24 cellular contexts compared by ENCODE assay signal in genomic region chr1:232386721-232387510, GRCh38.
"Had no signal": no experiment of that assay in that cellular context is flagged by ENCODE, and none has a peak within 500 bp of the region (broad histone marks: within the 10 kb centered on the region; RNA-seq: fewer than 3 reads in every experiment).

No MANE protein-coding gene starts in this region.

- ATAC-seq: esophagus mucosa; gastrocnemius medialis; lower lobe of right lung; mucosa of descending colon; right cardiac atrium; stimulated activated memory B cell treated with anti-CD40 and anti-IgM and Interleukin-4, amounts not matched to agents 10 μg/mL and 1 μg/mL and 100 μg/mL, for 72 hours had no signal

- DNase-seq: dorsolateral prefrontal cortex; effector CD4-positive, alpha-beta T cell; foreskin fibroblast; gastrocnemius medialis; left ventricle myocardium superior; lower lobe of right lung; mucosa of descending colon; naive B cell; nucleus accumbens; right cardiac atrium; spleen; stimulated activated CD4-positive, alpha-beta T cell treated with anti-CD3 and anti-CD28 coated beads, Interleukin-4, amount 100 ng/mL, for 4 hours had no signal

- H3K27ac ChIP-seq: dorsolateral prefrontal cortex, epithelial cell of prostate, gastrocnemius medialis, lower lobe of right lung, prostate gland, spleen, thoracic aorta, tibial nerve, upper lobe of left lung had no signal

- H3K9me3 Mint-ChIP-seq: mesothelial cell of epicardium; natural killer cell treated with Interleukin-12 subunit alpha and Interleukin-12 subunit beta and Interleukin-15 and Interleukin-18, amount 100 ng/mL, for 72 hours; neural crest cell; stimulated activated memory B cell treated with anti-CD40 and anti-IgM and Interleukin-4, amounts not matched to agents 10 μg/mL and 1 μg/mL and 100 μg/mL, for 72 hours; stimulated activated naive CD8-positive, alpha-beta T cell treated with anti-CD3 and anti-CD28 coated beads, Interleukin-15, Interleukin-2, amounts not matched to agents 100 ng/mL and 50 ng/mL, for 24 hours had no signal

- H3K36me3 Mint-ChIP-seq: mesothelial cell of epicardium; naive B cell; natural killer cell treated with Interleukin-12 subunit alpha and Interleukin-12 subunit beta and Interleukin-15 and Interleukin-18, amount 100 ng/mL, for 72 hours; stimulated activated memory B cell treated with anti-CD40 and anti-IgM and Interleukin-4, amounts not matched to agents 10 μg/mL and 1 μg/mL and 100 μg/mL, for 72 hours had no signal

- H3K4me3 ChIP-seq: dorsolateral prefrontal cortex, gastrocnemius medialis, lower lobe of right lung, mucosa of descending colon, prostate gland, skin epidermis, spleen, thoracic aorta, tibial nerve, upper lobe of left lung had no signal

- H3K36me3 ChIP-seq: gastrocnemius medialis, lower lobe of right lung, prostate gland, spleen, thoracic aorta, tibial nerve, upper lobe of left lung had no signal

- H3K4me3 Mint-ChIP-seq: mesothelial cell of epicardium; natural killer cell treated with Interleukin-12 subunit alpha and Interleukin-12 subunit beta and Interleukin-15 and Interleukin-18, amount 100 ng/mL, for 72 hours; neural crest cell; stimulated activated memory B cell treated with anti-CD40 and anti-IgM and Interleukin-4, amounts not matched to agents 10 μg/mL and 1 μg/mL and 100 μg/mL, for 72 hours; stimulated activated naive CD8-positive, alpha-beta T cell treated with anti-CD3 and anti-CD28 coated beads, Interleukin-15, Interleukin-2, amounts not matched to agents 100 ng/mL and 50 ng/mL, for 24 hours had no signal

- H3K9me3 ChIP-seq: gastrocnemius medialis, lower lobe of right lung, mucosa of descending colon, prostate gland, spleen, thoracic aorta, tibial nerve, upper lobe of left lung had no signal

- H3K4me1 Mint-ChIP-seq: naive B cell; stimulated activated memory B cell treated with anti-CD40 and anti-IgM and Interleukin-4, amounts not matched to agents 10 μg/mL and 1 μg/mL and 100 μg/mL, for 72 hours had no signal

- H3K27ac Mint-ChIP-seq: mesothelial cell of epicardium; naive B cell; natural killer cell treated with Interleukin-12 subunit alpha and Interleukin-12 subunit beta and Interleukin-15 and Interleukin-18, amount 100 ng/mL, for 72 hours; stimulated activated memory B cell treated with anti-CD40 and anti-IgM and Interleukin-4, amounts not matched to agents 10 μg/mL and 1 μg/mL and 100 μg/mL, for 72 hours; stimulated activated naive CD8-positive, alpha-beta T cell treated with anti-CD3 and anti-CD28 coated beads, Interleukin-15, Interleukin-2, amounts not matched to agents 100 ng/mL and 50 ng/mL, for 24 hours had no signal

- H3K27me3 ChIP-seq: gastrocnemius medialis, tibial nerve, upper lobe of left lung had no signal

- H3K4me1 ChIP-seq: gastrocnemius medialis, lower lobe of right lung, prostate gland, spleen, tibial nerve, upper lobe of left lung had no signal

- H3K27me3 Mint-ChIP-seq: naive B cell; stimulated activated memory B cell treated with anti-CD40 and anti-IgM and Interleukin-4, amounts not matched to agents 10 μg/mL and 1 μg/mL and 100 μg/mL, for 72 hours had no signal
